Comparison of ENCODE assay signal across 22 cellular contexts in genomic region chr5:65247594-65247993, GRCh38.
DNase-seq lines count a peak whose midpoint lies in the region; ATAC-seq and TF ChIP-seq lines count a peak whose summit lies in the region.
"Had no signal": no experiment of that assay in that cellular context is flagged by ENCODE, and none has a peak within 500 bp of the region (broad histone marks: within the 10 kb centered on the region; RNA-seq: fewer than 3 reads in every experiment).

No MANE protein-coding gene starts in this region.

- H4K20me1 ChIP-seq in GM23338 (replicated peaks; ENCODE audit: insufficient read depth) = no peaks in the 10 kb centered on the region

- DNase-seq in EL = peak; percentile 37
- peak; percentile 21 for DNase-seq in GM23338 (ENCODE audit: low spot score)
- DNase-seq in SK-MEL-5 (ENCODE audit: low read depth, low spot score) = peak; percentile 39
- DNase-seq in iPS-NIHi7 (ENCODE audit: extremely low spot score) = peak; percentile 16
- no peak for DNase-seq in activated CD4-positive, alpha-beta T cell treated with anti-CD3 and anti-CD28 coated beads for 4 hours
- DNase-seq in GM20000 (ENCODE audit: low spot score) = no peak
- DNase-seq in SJCRH30 = no peak
- DNase-seq: ACHN, AML-193, DMS79 treated with DMSO at 0.1 percent for 48 hours, HFFc6, Karpas-422, MG63, NCI-H1105, NCI-H2081 treated with DMSO at 0.1 percent for 48 hours, NCI-H510A, NCI-H774, PC-9, T-helper 17 cell had no signal

- H3K27me3 ChIP-seq in GM23338 (ENCODE audit: insufficient read depth) (no peaks in the 10 kb centered on the region), SJCRH30 (no peaks in the 10 kb centered on the region)
- H3K27me3 ChIP-seq: MG63 had no signal

- H3K9me3 ChIP-seq in SJCRH30 (replicated peaks) = no peaks in the 10 kb centered on the region
- H3K9me3 ChIP-seq: MG63 had no signal

- H3K27ac ChIP-seq in GM23338 (ENCODE audit: low read depth) = no peak overlapping the region
- H3K27ac ChIP-seq in SJCRH30 = no peak overlapping the region
- H3K27ac ChIP-seq: C4-2B, PC-9 had no signal

- peak; percentile 42; the same call in 2 of the 3 replicates for ATAC-seq in GM23338
- ATAC-seq in GM18519 (IDR thresholded peaks at IDR 0.05; ENCODE audit: low FRiP score, unreplicated experiment) = no peak
- ATAC-seq: GM12878, T-helper 17 cell had no signal

- H3K4me1 Mint-ChIP-seq in GM23338 = peaks cover 28% of the 10 kb centered on the region

- H3K4me1 ChIP-seq in GM23338 (ENCODE audit: insufficient read depth) (0 out of 2 replicates have a peak, but pooled peaks cover 10% of the 10 kb centered on the region), SJCRH30 (no peaks in the 10 kb centered on the region)

- no peaks in the 10 kb centered on the region for H3K36me3 ChIP-seq in GM23338 (ENCODE audit: insufficient read depth)
- no peaks in the 10 kb centered on the region for H3K36me3 ChIP-seq in SJCRH30
- H3K36me3 ChIP-seq: MG63 had no signal

- H3K27ac Mint-ChIP-seq in GM23338 = peak overlapping the region; percentile 43
- H3K27ac Mint-ChIP-seq: HFFc6, T-helper 17 cell had no signal

- TF ChIP-seq CTCF in GM23338 (conservative IDR thresholded peaks at IDR 0.05; ENCODE audit: low read depth in 2 of 2) (no peak), GM20000 (IDR thresholded peaks at IDR 0.05; ENCODE audit: extremely low read depth, missing control alignments) (no peak)

- H3K79me2 ChIP-seq in GM23338 (replicated peaks; ENCODE audit: insufficient read depth) = no peaks in the 10 kb centered on the region

- peak overlapping the region; percentile 35; the same call in 1 of the 2 replicates for H2AFZ ChIP-seq in GM23338
- H2AFZ ChIP-seq: PC-9 had no signal

- H3K27me3 Mint-ChIP-seq in GM23338 (ENCODE audit: insufficient read depth, low read depth, poor library complexity) = peaks cover 3% of the 10 kb centered on the region

- H3F3A ChIP-seq in GM23338 (replicated peaks; ENCODE audit: low read depth) = no peaks in the 10 kb centered on the region

- H3K4me3 ChIP-seq in GM23338 = no peak overlapping the region
- no peak overlapping the region for H3K4me3 ChIP-seq in SJCRH30
- H3K4me3 ChIP-seq: GM12878, MG63, PC-9 had no signal

- H3K9me3 Mint-ChIP-seq in GM23338 = no peaks in the 10 kb centered on the region
- H3K9me3 Mint-ChIP-seq: HFFc6 had no signal

- in situ Hi-C loops in SK-MEL-5 (cut with HindIII; ENCODE audit: low pct_unique_long_range_greater_than_20kb, low sequenced_read_pairs) = no loop called here

- no peaks in the 10 kb centered on the region for H3K36me3 Mint-ChIP-seq in GM23338 (ENCODE audit: low read depth)

- no peak overlapping the region for H3K4me2 ChIP-seq in GM23338
- H3K4me2 ChIP-seq: PC-9 had no signal

- H3K4me3 Mint-ChIP-seq in GM23338 = no peak overlapping the region
- H3K4me3 Mint-ChIP-seq: HFFc6, T-helper 17 cell had no signal

- H3K9me2 ChIP-seq in GM23338 (ENCODE audit: insufficient read depth) = no peaks in the 10 kb centered on the region

TF ChIP-seq in GM23338, 12 proteins besides CTCF, POLR2A, EP300 and RAD21:
- TF ChIP-seq ZNF114 (CRISPR knock-in tag; IDR thresholded peaks at IDR 0.05) (no peak), STAT1 (IDR thresholded peaks at IDR 0.05; ENCODE audit: unreplicated experiment) (no peak), JUNB (IDR thresholded peaks at IDR 0.05; ENCODE audit: unreplicated experiment) (no peak)
TF ChIP-seq in GM23338: peak in this region for 0.

Comparison
In these comparisons a context has a peak if more than half of its experiments do, and no peak if none do; other contexts are left out.
1. DNase-seq: peak in EL (single experiment), GM23338 (single experiment), SK-MEL-5 (single experiment) and iPS-NIHi7 (single experiment); none in activated CD4-positive, alpha-beta T cell treated with anti-CD3 and anti-CD28 coated beads for 4 hours (0 of 2), GM20000 (single experiment) and SJCRH30 (0 of 2).